In the genomic region with DNA sequence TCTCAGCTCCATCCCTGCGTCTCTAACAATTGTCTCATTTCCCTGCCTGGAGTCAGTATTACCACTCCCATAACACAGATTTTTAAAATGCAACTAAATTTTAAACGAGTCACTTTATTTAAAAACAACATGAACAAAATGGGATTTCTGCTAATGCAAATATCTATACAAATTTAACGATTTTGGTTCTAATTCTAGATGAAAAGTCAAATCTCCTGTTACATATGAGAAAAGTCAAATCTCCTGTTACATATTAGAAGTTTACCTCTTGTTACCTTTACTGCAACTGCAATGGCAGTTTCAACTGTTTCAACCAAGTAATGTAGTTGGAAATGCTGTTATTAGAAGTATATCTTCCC, we compare ENCODE assay signal across 8 cellular contexts. TPM values are rescaled to one million over a fixed set of nuclear protein-coding genes. Genes with fewer than 3 reads are reported as not detected.
A peak's percentile ranks its signal among the peaks of the same experiment; 100 is the strongest.
DNase-seq lines count a peak whose midpoint lies in the region; ATAC-seq and TF ChIP-seq lines count a peak whose summit lies in the region.

No MANE protein-coding gene starts in this region.

- intact Hi-C loops in dendritic cell treated with granulocyte-macrophage colony-stimulating factor and Interleukin-4, amounts not matched to agents 40 ng/mL and 50 ng/mL, for 4 days (cut with micrococcal nuclease) = no loop called here

- peaks cover 12% of the 10 kb centered on the region for H3K36me3 Mint-ChIP-seq in dendritic cell treated with granulocyte-macrophage colony-stimulating factor and Interleukin-4, amounts not matched to agents 40 ng/mL and 50 ng/mL, for 4 days (ENCODE audit: low read depth)
- peaks cover 23% of the 10 kb centered on the region for H3K36me3 Mint-ChIP-seq in neural crest cell (ENCODE audit: low read depth)

- peak; percentile 1 for TF ChIP-seq CTCF in neural crest cell (conservative IDR thresholded peaks at IDR 0.05)

- peaks cover 17% of the 10 kb centered on the region for H3K4me1 Mint-ChIP-seq in dendritic cell treated with granulocyte-macrophage colony-stimulating factor and Interleukin-4, amounts not matched to agents 40 ng/mL and 50 ng/mL, for 4 days (ENCODE audit: low read depth)
- peaks cover 17% of the 10 kb centered on the region for H3K4me1 Mint-ChIP-seq in neural crest cell

- H3K4me3 Mint-ChIP-seq in dendritic cell treated with granulocyte-macrophage colony-stimulating factor and Interleukin-4, amounts not matched to agents 40 ng/mL and 50 ng/mL, for 4 days = peak overlapping the region; percentile 90
- H3K4me3 Mint-ChIP-seq in neural crest cell = peak overlapping the region; percentile 91

- ATAC-seq in HG03025 (IDR thresholded peaks at IDR 0.05; ENCODE audit: low FRiP score, unreplicated experiment) (no peak), GM21447 (IDR thresholded peaks at IDR 0.05; ENCODE audit: unreplicated experiment) (no peak)

- peaks cover 25% of the 10 kb centered on the region for H3K36me3 ChIP-seq in BLaER1
- peaks cover 13% of the 10 kb centered on the region for H3K36me3 ChIP-seq in MG63

- H3K4me3 ChIP-seq in BLaER1 (peak overlapping the region; percentile 67), MG63 (peak overlapping the region; percentile 61)

- no peak for DNase-seq in MG63
- no peak for DNase-seq in neural crest cell (ENCODE audit: low read depth, low spot score)
- no peak for DNase-seq in AG08395 (ENCODE audit: low spot score)
- DNase-seq in stimulated activated CD4-positive, alpha-beta T cell treated with anti-CD3 and anti-CD28 coated beads, Interleukin-4, amount 100 ng/mL, for 4 hours = no peak

- peak overlapping the region; percentile 90 for H3K27ac Mint-ChIP-seq in dendritic cell treated with granulocyte-macrophage colony-stimulating factor and Interleukin-4, amounts not matched to agents 40 ng/mL and 50 ng/mL, for 4 days
- H3K27ac Mint-ChIP-seq in neural crest cell (ENCODE audit: unreplicated experiment) = peak overlapping the region; percentile 94

- H3K27me3 Mint-ChIP-seq in dendritic cell treated with granulocyte-macrophage colony-stimulating factor and Interleukin-4, amounts not matched to agents 40 ng/mL and 50 ng/mL, for 4 days = peaks cover 4% of the 10 kb centered on the region
- H3K27me3 Mint-ChIP-seq in neural crest cell (ENCODE audit: low read depth) = peaks cover 6% of the 10 kb centered on the region

- H3K4me1 ChIP-seq in BLaER1 = peaks cover 9% of the 10 kb centered on the region

- H4K20me1 ChIP-seq in BLaER1 = no peaks in the 10 kb centered on the region

- no peak overlapping the region; the same call in 1 of the 2 replicates for H3K9ac ChIP-seq in BLaER1

- H3K9me3 ChIP-seq in BLaER1 (peaks cover 77% of the 10 kb centered on the region), MG63 (peaks cover 12% of the 10 kb centered on the region)

- H3K9me3 Mint-ChIP-seq in dendritic cell treated with granulocyte-macrophage colony-stimulating factor and Interleukin-4, amounts not matched to agents 40 ng/mL and 50 ng/mL, for 4 days = peaks cover 30% of the 10 kb centered on the region
- H3K9me3 Mint-ChIP-seq in neural crest cell = peaks cover 19% of the 10 kb centered on the region

- peak overlapping the region; percentile 76 for H3K4me2 ChIP-seq in BLaER1

- peak overlapping the region; percentile 94 for H3K27ac ChIP-seq in BLaER1

- H3K27me3 ChIP-seq in BLaER1 (no peaks in the 10 kb centered on the region), MG63 (no peaks in the 10 kb centered on the region)

RNA-seq across cellular contexts. Expression of a gene that starts 0.6 kb away (rescaled TPM):
- 145 and 309 TPM in 2 replicates for total RNA-seq in MG63 (2014; rRNA removed; shearing (Covaris generic); ENCODE audit: low replicate concordance)
- total RNA-seq in neural crest cell = 32.2 and 37.4 TPM in 2 replicates

RNA-seq across cellular contexts. Expression of a gene that starts 57.4 kb away (rescaled TPM):
- not detected in 2 replicates for total RNA-seq in MG63 (2014; rRNA removed; shearing (Covaris generic); ENCODE audit: low replicate concordance)
- not detected in 2 replicates for total RNA-seq in neural crest cell
